10 cellular contexts compared by ENCODE assay signal in genomic region chr6:53837875-53838806, GRCh38. TPM values are rescaled to one million over a fixed set of nuclear protein-coding genes. Genes with fewer than 3 reads are reported as not detected.
DNase-seq lines count a peak whose midpoint lies in the region; ATAC-seq, FAIRE-seq and TF ChIP-seq lines count a peak whose summit lies in the region.
"Had no signal": no experiment of that assay in that cellular context is flagged by ENCODE, and none has a peak within 500 bp of the region (broad histone marks: within the 10 kb centered on the region; RNA-seq: fewer than 3 reads in every experiment).

No MANE protein-coding gene starts in this region.

- H3K27me3 ChIP-seq in upper lobe of right lung: no peaks in the 10 kb centered on the region

- peaks cover 3% of the 10 kb centered on the region for H3K27me3 Mint-ChIP-seq in brain
- H3K27me3 Mint-ChIP-seq in nephron (ENCODE audit: low read depth): peaks cover 4% of the 10 kb centered on the region

- H3K27ac ChIP-seq in upper lobe of right lung: no peak overlapping the region

- no peaks in the 10 kb centered on the region for H3K36me3 ChIP-seq in upper lobe of right lung

- H3K27ac Mint-ChIP-seq in brain: peak overlapping the region; percentile 86 to 97 (median 90)
- H3K27ac Mint-ChIP-seq in nephron: peak overlapping the region; percentile 45 to 84 (median 55)
- H3K27ac Mint-ChIP-seq: activated naive CD4-positive, alpha-beta T cell treated with anti-CD3 and anti-CD28 coated beads for 36 hours had no signal

- H3K9me3 ChIP-seq in upper lobe of right lung: no peaks in the 10 kb centered on the region

- intact Hi-C loops in upper lobe of right lung (cut with DNase I): no loop called here

- ATAC-seq in GM21576 (IDR thresholded peaks at IDR 0.05; ENCODE audit: unreplicated experiment) (no peak), GM21723 (IDR thresholded peaks at IDR 0.05; ENCODE audit: unreplicated experiment) (no peak), upper lobe of right lung (no peak)

- no peaks in the 10 kb centered on the region for H3K4me1 ChIP-seq in upper lobe of right lung

- H3K4me3 Mint-ChIP-seq in brain (peak overlapping the region; percentile 56 to 75 (median 66)), nephron (no peak overlapping the region)
- H3K4me3 Mint-ChIP-seq: activated naive CD4-positive, alpha-beta T cell treated with anti-CD3 and anti-CD28 coated beads for 36 hours had no signal

- H3K4me3 ChIP-seq in upper lobe of right lung: no peak overlapping the region

- FAIRE-seq in D721Med (lab: Jason Lieb, UNC): peak; percentile 94

- DNase-seq in D721Med (ENCODE audit: insufficient read length, low spot score) (no peak), NCI-H146 (lab: John Stamatoyannopoulos, UW) (peak; percentile 9), upper lobe of right lung (no peak), DMS53 (lab: John Stamatoyannopoulos, UW) (no peak)
- DNase-seq: activated naive CD4-positive, alpha-beta T cell treated with anti-CD3 and anti-CD28 coated beads for 36 hours; T-helper 9 cell had no signal

- H3K36me3 Mint-ChIP-seq in brain (peaks cover 31% of the 10 kb centered on the region), nephron (ENCODE audit: low read depth) (peaks cover 11% of the 10 kb centered on the region)

- TF ChIP-seq CTCF in D721Med (IDR thresholded peaks at IDR 0.05; ENCODE audit: insufficient read depth, missing control alignments) (no peak), brain (conservative IDR thresholded peaks at IDR 0.05) (no peak), nephron (IDR thresholded peaks at IDR 0.05; ENCODE audit: unreplicated experiment in 3 of 3) (no peak), upper lobe of right lung (IDR thresholded peaks at IDR 0.05) (no peak)

- peaks cover 89% of the 10 kb centered on the region for H3K4me1 Mint-ChIP-seq in brain
- peaks cover 20% of the 10 kb centered on the region for H3K4me1 Mint-ChIP-seq in nephron

- peaks cover 11 to 26% (median 20%) of the 10 kb centered on the region in 5 experiments for H3K9me3 Mint-ChIP-seq in brain
- H3K9me3 Mint-ChIP-seq in nephron: peaks cover 13% of the 10 kb centered on the region

RNA-seq across cellular contexts. Expression of gene LRRC1, which starts 43.3 kb away (rescaled TPM):
- polyA plus RNA-seq in brain (ENCODE audit: insufficient read depth, low read depth, low replicate concordance): 7.6 TPM
- total RNA-seq in upper lobe of right lung: 22.3 TPM

Comparison
In these comparisons a context has a peak if more than half of its experiments do, and no peak if none do; other contexts are left out.
1. H3K4me3 Mint-ChIP-seq: peak in brain (5 of 5); none in nephron (0 of 3).